ENCODE assay signal across 24 cellular contexts in the genomic region with DNA sequence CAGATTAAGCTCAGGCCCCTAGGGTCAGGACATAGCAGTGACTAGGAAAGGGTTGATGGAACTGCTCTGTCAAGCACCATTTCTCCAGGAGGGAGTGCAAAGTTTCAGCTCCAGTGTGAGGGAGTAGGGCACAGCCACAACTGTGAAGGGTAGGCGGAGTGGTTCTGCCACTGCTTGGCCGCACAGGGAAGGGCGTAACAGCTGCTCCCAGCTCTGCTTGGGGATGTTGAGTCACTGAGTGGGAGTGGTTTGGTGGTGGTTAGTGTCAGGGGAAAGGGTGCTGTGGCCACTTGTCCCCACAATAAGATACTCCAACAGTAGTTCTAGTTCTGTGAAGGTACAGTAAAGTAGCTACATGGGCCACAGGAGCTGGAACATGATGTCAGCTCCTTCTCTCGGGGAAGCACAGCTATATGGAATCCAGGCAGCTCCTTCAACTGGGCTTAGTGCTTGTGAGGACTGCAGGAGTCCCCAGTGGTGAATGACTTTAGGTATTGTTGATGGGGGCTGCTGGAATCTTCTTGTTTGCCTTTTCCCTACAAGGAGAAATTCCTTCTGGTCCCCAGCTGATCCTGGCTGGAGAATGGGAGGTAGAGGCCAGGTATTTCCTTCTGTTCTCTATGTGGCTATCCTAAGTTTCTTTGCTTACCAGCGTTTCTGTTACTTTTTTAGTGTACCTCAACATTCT.
DNase-seq lines count a peak whose midpoint lies in the region; ATAC-seq and TF ChIP-seq lines count a peak whose summit lies in the region.
"Had no signal": no experiment of that assay in that cellular context is flagged by ENCODE, and none has a peak within 500 bp of the region (broad histone marks: within the 10 kb centered on the region; RNA-seq: fewer than 3 reads in every experiment).

No MANE protein-coding gene starts in this region.

- H3K4me2 ChIP-seq in neuronal stem cell (ENCODE audit: insufficient read depth, low read length, poor library complexity, severe bottlenecking) (no peak overlapping the region), osteoblast (ENCODE audit: insufficient read depth, low read length) (no peak overlapping the region)
- H3K4me2 ChIP-seq: A549; BLaER1 treated with 17β-estradiol and CSF1 and Interleukin-3, amounts not matched to agents 10 nM and 100 nM had no signal

- H3K36me3 ChIP-seq in endodermal cell (ENCODE audit: control insufficient read depth, insufficient read depth, low read length) (no peaks in the 10 kb centered on the region), neuronal stem cell (replicated peaks in 1 of 2; ENCODE audit: control insufficient read depth in 2 of 2, insufficient read depth in 2 of 2, low read length in 2 of 2) (no peaks in the 10 kb centered on the region), osteoblast (ENCODE audit: insufficient read depth, low read length) (no peaks in the 10 kb centered on the region)
- H3K36me3 ChIP-seq: BLaER1 treated with 17β-estradiol and CSF1 and Interleukin-3, amounts not matched to agents 10 nM and 100 nM; MG63; Peyer's patch had no signal

- H3K27me3 ChIP-seq in endodermal cell (ENCODE audit: control insufficient read depth, insufficient read depth, low read length, poor library complexity, severe bottlenecking) = no peaks in the 10 kb centered on the region
- no peaks in the 10 kb centered on the region for H3K27me3 ChIP-seq in neuronal stem cell (ENCODE audit: control insufficient read depth in 3 of 3, insufficient read depth in 3 of 3, low read depth in 1 of 3, low read length in 3 of 3)
- H3K27me3 ChIP-seq in osteoblast (ENCODE audit: insufficient read depth, low read length) = no peaks in the 10 kb centered on the region
- H3K27me3 ChIP-seq: BLaER1 treated with 17β-estradiol and CSF1 and Interleukin-3, amounts not matched to agents 10 nM and 100 nM; MG63; Peyer's patch had no signal

- H4K8ac ChIP-seq in neuronal stem cell (ENCODE audit: low read depth, low read length) = no peak overlapping the region

- no peak overlapping the region for H3K23ac ChIP-seq in neuronal stem cell (ENCODE audit: low read depth, low read length, poor library complexity)

- no peak overlapping the region for H2BK120ac ChIP-seq in neuronal stem cell (ENCODE audit: low read depth, low read length)

- H2BK12ac ChIP-seq in neuronal stem cell (ENCODE audit: low read length) = no peak overlapping the region

- H4K91ac ChIP-seq in neuronal stem cell (ENCODE audit: low read depth, low read length, poor library complexity) = no peak overlapping the region

- H3K79me1 ChIP-seq in neuronal stem cell (ENCODE audit: low read depth, low read length) = no peaks in the 10 kb centered on the region

- no peak for TF ChIP-seq CTCF in endodermal cell (conservative IDR thresholded peaks at IDR 0.05)
- TF ChIP-seq CTCF in osteoblast (IDR thresholded peaks at IDR 0.05; ENCODE audit: extremely low read depth, low read depth, low read length) = no peak

- H3K4ac ChIP-seq in neuronal stem cell (ENCODE audit: low read length) = no peak overlapping the region

- H4K20me1 ChIP-seq in osteoblast (ENCODE audit: insufficient read depth, low read length) = no peaks in the 10 kb centered on the region
- H4K20me1 ChIP-seq: BLaER1 treated with 17β-estradiol and CSF1 and Interleukin-3, amounts not matched to agents 10 nM and 100 nM had no signal

- no peaks in the 10 kb centered on the region for H3K4me1 Mint-ChIP-seq in endodermal cell

- H3K9me3 Mint-ChIP-seq in endodermal cell = no peaks in the 10 kb centered on the region

- WGBS in endodermal cell (ENCODE audit: insufficient coverage in 1 of 2, insufficient read length in 1 of 2), 2 experiments = 70 to 93% methylated on average over 1 to 5 of the region's 5 CpGs
- no CpG with 5 or more reads among the region's 5 CpGs for WGBS in neuronal stem cell (ENCODE audit: extremely low coverage in 2 of 2, insufficient read length in 2 of 2, insufficient replicate concordance in 1 of 2), 2 donors

- H3K9ac ChIP-seq in endodermal cell (ENCODE audit: extremely low read depth, low read length, poor library complexity, severe bottlenecking) (no peak overlapping the region), neuronal stem cell (ENCODE audit: low read depth, low read length, poor library complexity) (no peak overlapping the region)
- H3K9ac ChIP-seq: BLaER1 treated with 17β-estradiol and CSF1 and Interleukin-3, amounts not matched to agents 10 nM and 100 nM had no signal

- H2AK5ac ChIP-seq in neuronal stem cell (ENCODE audit: low read depth, low read length) = no peak overlapping the region

- no peaks in the 10 kb centered on the region for H3K27me3 Mint-ChIP-seq in endodermal cell (ENCODE audit: insufficient read depth)
- H3K27me3 Mint-ChIP-seq: CD4-positive, alpha-beta T cell had no signal

- H3K4me3 ChIP-seq in endodermal cell (ENCODE audit: low read length) (no peak overlapping the region), neuronal stem cell (ENCODE audit: low read length in 2 of 2) (no peak overlapping the region), osteoblast (ENCODE audit: insufficient read depth, low read length) (no peak overlapping the region)
- H3K4me3 ChIP-seq: A549; BLaER1 treated with 17β-estradiol and CSF1 and Interleukin-3, amounts not matched to agents 10 nM and 100 nM; MG63; Peyer's patch had no signal

- H2BK15ac ChIP-seq in neuronal stem cell (ENCODE audit: low read length) = no peak overlapping the region

- H3K36me3 Mint-ChIP-seq in endodermal cell (ENCODE audit: low read depth) = no peaks in the 10 kb centered on the region

- H3K9me3 ChIP-seq in endodermal cell (ENCODE audit: control insufficient read depth, low read length) (peaks cover 11% of the 10 kb centered on the region), neuronal stem cell (replicated peaks in 1 of 2; ENCODE audit: control insufficient read depth in 2 of 2, insufficient read depth in 1 of 2, low read depth in 1 of 2, low read length in 2 of 2) (peaks cover 0 to 5% of the 10 kb centered on the region in 2 donors), osteoblast (ENCODE audit: low read depth, low read length) (no peaks in the 10 kb centered on the region)
- H3K9me3 ChIP-seq: A549, MG63, Peyer's patch had no signal

- no peaks in the 10 kb centered on the region for H3K4me1 ChIP-seq in endodermal cell (ENCODE audit: control insufficient read depth, insufficient read depth, low read length)
- peaks cover 0 to 4% of the 10 kb centered on the region in 2 donors for H3K4me1 ChIP-seq in neuronal stem cell (ENCODE audit: control insufficient read depth in 2 of 2, insufficient read depth in 1 of 2, low read depth in 1 of 2, low read length in 2 of 2)
- H3K4me1 ChIP-seq in osteoblast (ENCODE audit: insufficient read depth, low read length) = no peaks in the 10 kb centered on the region
- H3K4me1 ChIP-seq: A549; BLaER1 treated with 17β-estradiol and CSF1 and Interleukin-3, amounts not matched to agents 10 nM and 100 nM; Peyer's patch had no signal

- H3K4me3 Mint-ChIP-seq in endodermal cell = no peak overlapping the region
- H3K4me3 Mint-ChIP-seq: CD4-positive, alpha-beta T cell had no signal

- H2BK5ac ChIP-seq in neuronal stem cell (ENCODE audit: low read length) = no peak overlapping the region

- ATAC-seq in HG02571 (IDR thresholded peaks at IDR 0.05; ENCODE audit: unreplicated experiment) = no peak
- ATAC-seq: A549, HCT116 had no signal

- H3K27ac Mint-ChIP-seq in endodermal cell = no peak overlapping the region
- H3K27ac Mint-ChIP-seq: CD4-positive, alpha-beta T cell had no signal

- H2AFZ ChIP-seq in neuronal stem cell (ENCODE audit: low read length) (no peak overlapping the region), osteoblast (ENCODE audit: low read length) (no peak overlapping the region)

- no peak overlapping the region for H3K14ac ChIP-seq in neuronal stem cell (ENCODE audit: low read length)

- H3K27ac ChIP-seq in endodermal cell (ENCODE audit: low read depth, low read length) (no peak overlapping the region), neuronal stem cell (replicated peaks; ENCODE audit: low read length) (no peak overlapping the region), osteoblast (ENCODE audit: low read depth, low read length) (no peak overlapping the region)
- H3K27ac ChIP-seq: A549; BLaER1 treated with 17β-estradiol and CSF1 and Interleukin-3, amounts not matched to agents 10 nM and 100 nM; Peyer's patch had no signal

- DNase-seq in LHCN-M2 (ENCODE audit: low read depth) (peak; percentile 10), endodermal cell (peak; percentile 55), iPS DF 4.7 (ENCODE audit: extremely low read depth, low spot score) (peak; percentile 1), neuronal stem cell (ENCODE audit: low spot score) (no peak), HuH-7 (ENCODE audit: low spot score) (no peak), OCI-M2 (lab: John Stamatoyannopoulos, UW; ENCODE audit: unreplicated experiment) (no peak), osteoblast (ENCODE audit: insufficient read length, low spot score, missing footprints) (no peak)
- DNase-seq: AML-193; CD4-positive, alpha-beta T cell; KBM-7; MG63; NCI-H1105 treated with DMSO at 0.1 percent for 48 hours; NCI-H146; NCI-H1930; NCI-H2107; NCI-H446; NCI-H524 treated with DMSO at 0.1 percent for 48 hours; NCI-H774; Peyer's patch; SHP77 treated with DMSO at 0.1 percent for 48 hours had no signal

- no peaks in the 10 kb centered on the region for H3K79me2 ChIP-seq in osteoblast (ENCODE audit: insufficient read depth, low read length)

- peak overlapping the region; percentile 84 for H3K18ac ChIP-seq in neuronal stem cell (ENCODE audit: low read length)

Comparison
In these comparisons a context has a peak if more than half of its experiments do, and no peak if none do; other contexts are left out.
1. DNase-seq: peak in LHCN-M2 (single experiment), endodermal cell (single experiment) and iPS DF 4.7 (single experiment); none in neuronal stem cell (single experiment), HuH-7 (single experiment), OCI-M2 (single experiment) and osteoblast (single experiment).